In the genomic region with DNA sequence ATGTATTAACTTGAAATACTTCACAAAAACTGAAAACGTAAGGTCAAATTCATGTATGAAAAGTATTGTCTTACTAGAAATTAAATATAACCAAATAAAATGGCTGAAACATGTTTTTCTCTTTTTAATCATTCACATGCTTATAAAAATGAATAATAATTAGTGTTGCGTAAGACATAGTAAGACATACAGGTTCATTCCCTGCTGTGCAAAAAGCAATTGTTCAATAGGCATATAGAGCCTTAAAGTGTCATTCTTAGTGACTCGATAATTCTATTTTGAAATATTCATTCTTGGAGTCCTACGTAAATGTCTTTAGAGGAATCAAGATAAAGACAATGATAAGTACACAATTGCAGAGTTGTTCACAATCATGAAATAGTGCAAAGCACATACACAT, we compare ENCODE assay signal across 21 cellular contexts.
"Had no signal": no experiment of that assay in that cellular context is flagged by ENCODE, and none has a peak within 500 bp of the region (broad histone marks: within the 10 kb centered on the region; RNA-seq: fewer than 3 reads in every experiment).

No MANE protein-coding gene starts in this region.

- H3K9me3 ChIP-seq: gastroesophageal sphincter, left ventricle myocardium inferior, lower lobe of right lung, right atrium auricular region, stomach, thoracic aorta had no signal

- H3K4me1 ChIP-seq: left ventricle myocardium inferior, lower lobe of right lung, right atrium auricular region, stomach had no signal

- H3K27ac ChIP-seq: dorsolateral prefrontal cortex, gastroesophageal sphincter, left ventricle myocardium inferior, lower lobe of right lung, right atrium auricular region, stomach, thoracic aorta had no signal

- FAIRE-seq: keratinocyte had no signal

- H3K4me3 ChIP-seq: dorsolateral prefrontal cortex, gastroesophageal sphincter, left ventricle myocardium inferior, lower lobe of right lung, right atrium auricular region, stomach, thoracic aorta had no signal

- DNase-seq: cortex of kidney; dorsolateral prefrontal cortex; effector CD8-positive, alpha-beta T cell; glutamatergic neuron; immature natural killer cell; left cardiac atrium; left ventricle myocardium inferior; lower lobe of right lung; midbrain; posterior cingulate gyrus; small intestine; stimulated activated CD4-positive, alpha-beta T cell treated with anti-CD3 and anti-CD28 coated beads, Interleukin-12 subunit alpha, Interleukin-12 subunit beta, amount 100 ng/mL, for 4 hours; stimulated activated naive CD4-positive, alpha-beta T cell; stomach; substantia nigra; trophoblast cell had no signal

- H3K27me3 ChIP-seq: dorsolateral prefrontal cortex, gastroesophageal sphincter, right atrium auricular region, stomach had no signal

- H3K36me3 ChIP-seq: gastroesophageal sphincter, left ventricle myocardium inferior, lower lobe of right lung, right atrium auricular region, stomach, thoracic aorta had no signal

- ATAC-seq: esophagus mucosa, gastroesophageal sphincter, left cardiac atrium, lower lobe of right lung had no signal
